ENCODE assay signal across 8 cellular contexts in the genomic region with DNA sequence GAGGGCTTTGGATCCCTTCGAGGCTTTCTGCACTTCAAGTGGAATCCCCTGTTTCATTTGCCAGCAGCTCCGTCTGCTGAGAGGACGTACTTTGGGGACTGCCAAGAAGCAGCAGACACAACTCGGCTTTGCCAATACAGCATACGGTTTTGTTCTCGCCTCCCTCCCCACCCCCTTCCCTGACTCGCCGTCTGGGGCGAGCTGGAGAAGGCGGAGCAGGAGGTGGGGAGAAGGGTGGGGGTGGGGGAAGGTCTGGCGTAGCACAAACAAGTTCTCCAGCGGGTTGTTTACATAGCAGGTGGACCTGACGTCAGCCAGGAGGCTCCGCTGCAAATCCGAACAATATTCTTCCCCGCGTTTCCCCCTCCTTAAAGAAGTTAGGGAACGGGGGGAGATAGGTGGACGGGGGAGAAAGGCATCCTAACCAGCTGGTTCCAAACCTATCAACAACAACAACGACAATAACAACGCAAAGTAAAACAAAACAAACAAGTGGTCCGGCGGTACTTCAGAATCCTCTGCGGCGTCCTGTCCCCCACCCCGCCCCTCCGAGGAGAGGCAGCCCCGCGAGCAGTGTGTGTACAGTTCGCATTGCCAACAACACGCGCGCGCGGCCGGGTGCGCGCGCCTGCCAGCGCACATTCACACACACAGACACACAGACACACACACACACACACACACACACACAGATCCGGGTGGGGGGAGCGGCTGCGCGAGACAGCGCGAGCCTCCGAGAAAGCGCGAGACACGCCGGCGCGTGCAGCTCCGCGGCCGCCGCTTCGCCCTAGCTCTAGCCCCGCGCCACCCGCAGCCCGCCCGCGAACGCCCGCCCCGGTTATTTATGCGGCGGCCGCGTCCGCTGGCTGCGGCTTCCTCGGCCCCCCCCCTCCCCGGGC.
DNase-seq lines count a peak whose midpoint lies in the region; ATAC-seq, FAIRE-seq and TF ChIP-seq lines count a peak whose summit lies in the region.

No MANE protein-coding gene starts in this region.

- H3K27me3 ChIP-seq in RWPE2 (ENCODE audit: insufficient read depth, poor library complexity, severe bottlenecking), result peaks cover 98% of the 10 kb centered on the region

- peak overlapping the region in 1 of 2 donors; percentile 41 for H3K9ac ChIP-seq in kidney (ENCODE audit: low read length in 2 of 2)

- peak; percentile 35 for ATAC-seq in GM18498 (IDR thresholded peaks at IDR 0.05; ENCODE audit: unreplicated experiment)
- peak; percentile 37 for ATAC-seq in RWPE2 (ENCODE audit: low read depth)
- no peak for ATAC-seq in GM18861 (IDR thresholded peaks at IDR 0.05; ENCODE audit: unreplicated experiment)

- DNase-seq in AG04449 (ENCODE audit: low read depth, low spot score), result no peak
- peak; percentile 64 for DNase-seq in LHCN-M2 (ENCODE audit: low read depth)
- no peak for DNase-seq in RWPE2 (ENCODE audit: low spot score)
- peak; percentile 82 for DNase-seq in choroid plexus epithelial cell (ENCODE audit: low read depth)
- peak; percentile 92 for DNase-seq in kidney

- CTCF ChIA-PET in AG04449 (lab: Yijun Ruan, JAX), result no interaction called here

- intact Hi-C loops in kidney (cut with DNase I), result no loop called here

- H3K36me3 ChIP-seq in RWPE2 (ENCODE audit: low read depth) (no peaks in the 10 kb centered on the region), kidney (ENCODE audit: control insufficient read depth in 1 of 2, insufficient read depth in 2 of 2, low read length in 2 of 2) (no peaks in the 10 kb centered on the region)

- H3K4me3 ChIP-seq in AG04449 (ENCODE audit: low read depth, low read length) (peak overlapping the region; percentile 54), RWPE2 (ENCODE audit: severe bottlenecking) (peak overlapping the region; percentile 27), choroid plexus epithelial cell (ENCODE audit: low read depth, low read length) (peak overlapping the region; percentile 65), kidney (ENCODE audit: low read length in 2 of 2) (peak overlapping the region; percentile 79 to 81), skin epidermis (peak overlapping the region; percentile 41 to 67 (median 52))

- FAIRE-seq in kidney (lab: Jason Lieb, UNC), result no peak

- H3K9me3 ChIP-seq in RWPE2 (ENCODE audit: severe bottlenecking), result no peaks in the 10 kb centered on the region
- no peaks in the 10 kb centered on the region for H3K9me3 ChIP-seq in kidney (ENCODE audit: control insufficient read depth in 1 of 2, low read length in 2 of 2)

- POLR2A ChIA-PET in AG04449 (lab: Yijun Ruan, JAX), result no interaction called here

- H3K27ac ChIP-seq in RWPE2 (ENCODE audit: poor library complexity, severe bottlenecking) (no peak overlapping the region), kidney (ENCODE audit: low read depth in 2 of 2, low read length in 2 of 2) (peak overlapping the region; percentile 75 to 83), skin epidermis (peak overlapping the region in 20 of 21 experiments; percentile 17 to 90 (median 78))

- TF ChIP-seq CTCF in AG04449 (IDR thresholded peaks at IDR 0.05; ENCODE audit: insufficient read depth, low read length, missing control alignments), result no peak
- no peak for TF ChIP-seq CTCF in RWPE2 (IDR thresholded peaks at IDR 0.05; ENCODE audit: poor library complexity, severe bottlenecking)
- TF ChIP-seq CTCF in choroid plexus epithelial cell (conservative IDR thresholded peaks at IDR 0.05; ENCODE audit: low read depth, low read length), result no peak
- no peak for TF ChIP-seq CTCF in kidney (IDR thresholded peaks at IDR 0.05; ENCODE audit: borderline replicate concordance, extremely low read depth, insufficient read depth)

- no peaks in the 10 kb centered on the region for H3K4me1 ChIP-seq in RWPE2 (ENCODE audit: insufficient read depth, poor library complexity, severe bottlenecking)
- H3K4me1 ChIP-seq in kidney (ENCODE audit: control insufficient read depth in 1 of 2, insufficient read depth in 1 of 2, low read depth in 1 of 2, low read length in 2 of 2), result peaks cover 5 to 12% of the 10 kb centered on the region in 2 donors

Comparison
In these comparisons a context has a peak if more than half of its experiments do, and no peak if none do; other contexts are left out.
1. DNase-seq: peak in LHCN-M2 (single experiment), choroid plexus epithelial cell (single experiment) and kidney (single experiment); none in AG04449 (single experiment) and RWPE2 (single experiment).
2. H3K4me3 ChIP-seq: peak in every context shown above with its lines; median percentile 80 in kidney; 65 in choroid plexus epithelial cell; 54 in AG04449; 52 in skin epidermis; 27 in RWPE2.